Comparison of ENCODE assay signal across 28 cellular contexts in the genomic region with DNA sequence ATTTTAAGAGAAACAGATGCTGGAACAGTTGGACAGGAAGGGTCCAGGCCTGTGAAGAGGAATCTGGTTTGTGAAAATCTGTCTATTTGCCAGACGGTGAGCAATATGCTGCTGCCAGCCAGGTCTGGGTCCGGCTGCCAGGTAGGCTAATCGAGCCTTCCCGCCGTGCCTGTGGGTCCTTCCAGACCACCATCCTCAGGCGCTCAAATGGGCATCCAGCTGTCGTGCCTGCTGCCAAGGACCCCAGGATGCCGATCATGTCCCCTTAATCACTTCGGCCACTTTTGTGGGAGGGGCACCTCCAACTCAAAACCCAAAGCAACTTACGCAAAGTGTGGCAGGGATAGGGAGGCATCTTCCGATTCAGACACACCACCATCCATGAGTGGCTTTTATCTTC.
"Had no signal": no experiment of that assay in that cellular context is flagged by ENCODE, and none has a peak within 500 bp of the region (broad histone marks: within the 10 kb centered on the region; RNA-seq: fewer than 3 reads in every experiment).

No MANE protein-coding gene starts in this region.

- H3K27me3 Mint-ChIP-seq: activated CD4-positive, alpha-beta T cell treated with anti-CD3 and anti-CD28 coated beads, Interleukin-2, amount 10 ng/mL, durations not matched to agents 24 days and 14 days had no signal

- H3K4me3 Mint-ChIP-seq: activated B cell treated with CpG ODN at 0.5 μM for 24 hours; activated CD4-positive, alpha-beta T cell treated with anti-CD3 and anti-CD28 coated beads, Interleukin-2, amount 10 ng/mL, durations not matched to agents 24 days and 14 days; activated CD8-positive, alpha-beta memory T cell treated with anti-CD3 and anti-CD28 coated beads, Interleukin-2, amount 10 ng/mL, durations not matched to agents 7 days and 5 days; activated naive CD8-positive, alpha-beta T cell treated with anti-CD3 and anti-CD28 coated beads, Interleukin-2, amount 50 U/mL, for 24 hours; activated T-cell treated with anti-CD3 and anti-CD28 coated beads, Interleukin-2, amount 50 U/mL, for 4 hours; central memory CD8-positive, alpha-beta T cell; T-helper 17 cell had no signal

- H3K27me3 ChIP-seq: ascending aorta, body of pancreas, Peyer's patch, SJCRH30 had no signal

- ATAC-seq: activated CD8-positive, alpha-beta memory T cell treated with anti-CD3 and anti-CD28 coated beads, Interleukin-2, amount 10 ng/mL, durations not matched to agents 7 days and 5 days; activated naive CD4-positive, alpha-beta T cell treated with anti-CD3 and anti-CD28 coated beads, Interleukin-2, amount 50 U/mL, for 72 hours; activated naive CD8-positive, alpha-beta T cell treated with anti-CD3 and anti-CD28 coated beads, Interleukin-2, amount 50 U/mL, for 24 hours; activated T-cell treated with anti-CD3 and anti-CD28 coated beads, Interleukin-2, amount 50 U/mL, for 4 hours; body of pancreas; K562; T-helper 17 cell had no signal

- H3K36me3 Mint-ChIP-seq: activated CD8-positive, alpha-beta memory T cell treated with anti-CD3 and anti-CD28 coated beads, Interleukin-2, amount 10 ng/mL, durations not matched to agents 7 days and 5 days had no signal

- H3K4me3 ChIP-seq: ascending aorta, body of pancreas, K562, Peyer's patch, SJCRH30 had no signal

- H3K4me1 ChIP-seq: ascending aorta, body of pancreas, Peyer's patch, SJCRH30 had no signal

- H3K4me1 Mint-ChIP-seq: activated B cell treated with CpG ODN at 0.5 μM for 24 hours; activated CD4-positive, alpha-beta T cell treated with anti-CD3 and anti-CD28 coated beads, Interleukin-2, amount 10 ng/mL, durations not matched to agents 24 days and 14 days; activated CD8-positive, alpha-beta memory T cell treated with anti-CD3 and anti-CD28 coated beads, Interleukin-2, amount 10 ng/mL, durations not matched to agents 7 days and 5 days; activated naive CD8-positive, alpha-beta T cell treated with anti-CD3 and anti-CD28 coated beads, Interleukin-2, amount 50 U/mL, for 24 hours; central memory CD8-positive, alpha-beta T cell; T-helper 17 cell had no signal

- H3K27ac Mint-ChIP-seq: activated B cell treated with CpG ODN at 0.5 μM for 24 hours; activated CD4-positive, alpha-beta T cell treated with anti-CD3 and anti-CD28 coated beads, Interleukin-2, amount 10 ng/mL, durations not matched to agents 24 days and 14 days; activated CD8-positive, alpha-beta memory T cell treated with anti-CD3 and anti-CD28 coated beads, Interleukin-2, amount 10 ng/mL, durations not matched to agents 7 days and 5 days; activated naive CD4-positive, alpha-beta T cell treated with anti-CD3 and anti-CD28 coated beads, Interleukin-2, amount 50 U/mL, for 72 hours; activated naive CD8-positive, alpha-beta T cell treated with anti-CD3 and anti-CD28 coated beads, Interleukin-2, amount 50 U/mL, for 24 hours; T-helper 17 cell had no signal

- DNase-seq: activated B cell treated with CpG ODN at 0.5 μM for 24 hours; activated CD4-positive, alpha-beta T cell treated with anti-CD3 and anti-CD28 coated beads for 1 hour; activated CD4-positive, alpha-beta T cell treated with anti-CD3 and anti-CD28 coated beads, Interleukin-2, amount 10 ng/mL, durations not matched to agents 24 days and 14 days; activated CD4-positive, alpha-beta T cell treated with anti-CD3 and anti-CD28 coated beads, Interleukin-2, amount 50 U/mL, for 48 hours; activated CD8-positive, alpha-beta memory T cell treated with anti-CD3 and anti-CD28 coated beads, Interleukin-2, amount 10 ng/mL, durations not matched to agents 7 days and 5 days; activated effector memory CD4-positive, alpha-beta T cell treated with anti-CD3 and anti-CD28 coated beads, Interleukin-2, amount 50 U/mL, for 16 hours; activated naive CD4-positive, alpha-beta T cell treated with Interleukin-2 at 50 U/mL for 16 hours; activated naive CD8-positive, alpha-beta T cell treated with anti-CD3 and anti-CD28 coated beads, Interleukin-2, amount 50 U/mL, for 24 hours; activated T-cell treated with anti-CD3 and anti-CD28 coated beads, Interleukin-2, amount 50 U/mL, for 4 hours; amniotic stem cell; body of pancreas; Karpas-422; MM.1S; NCI-H1105; NCI-H1436 treated with DMSO at 0.1 percent for 48 hours; NCI-H2029; NCI-H2107; NCI-H526 treated with DMSO at 0.1 percent for 48 hours; Peyer's patch; Right ventricle myocardium superior; SJCRH30; T-helper 17 cell; T-helper 9 cell had no signal

- H3K9me3 ChIP-seq: ascending aorta, body of pancreas, Peyer's patch had no signal

- H3K9me3 Mint-ChIP-seq: activated CD4-positive, alpha-beta T cell treated with anti-CD3 and anti-CD28 coated beads, Interleukin-2, amount 10 ng/mL, durations not matched to agents 24 days and 14 days; central memory CD8-positive, alpha-beta T cell had no signal

- H3K27ac ChIP-seq: ascending aorta, body of pancreas, Peyer's patch, RWPE1, SJCRH30 had no signal

- H3K36me3 ChIP-seq: ascending aorta, Peyer's patch, SJCRH30 had no signal
